Comparison of ENCODE assay signal across 9 cellular contexts in the genomic region with DNA sequence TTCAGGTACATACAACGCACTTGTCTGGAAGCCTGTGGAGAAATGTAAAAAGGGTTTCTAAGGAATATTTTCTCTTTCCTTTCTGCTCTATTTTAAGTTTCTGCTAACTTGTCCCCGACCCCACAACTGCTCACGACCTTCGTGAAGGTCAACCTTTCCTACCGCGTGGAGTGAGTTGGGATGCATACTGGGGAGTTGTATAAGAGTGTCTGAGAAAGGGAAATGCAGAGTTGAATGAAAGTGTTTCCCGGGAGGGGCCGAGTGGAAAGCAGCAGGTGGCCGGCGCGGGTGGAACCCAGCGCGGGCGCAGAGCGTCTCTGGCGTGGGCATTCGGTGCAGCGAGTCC. TPM values are rescaled to one million over a fixed set of nuclear protein-coding genes. Genes with fewer than 3 reads are reported as not detected.
DNase-seq lines count a peak whose midpoint lies in the region; ATAC-seq and TF ChIP-seq lines count a peak whose summit lies in the region.
"Had no signal": no experiment of that assay in that cellular context is flagged by ENCODE, and none has a peak within 500 bp of the region (broad histone marks: within the 10 kb centered on the region; RNA-seq: fewer than 3 reads in every experiment).

No MANE protein-coding gene starts in this region.

- peaks cover 27% of the 10 kb centered on the region for H3K4me1 Mint-ChIP-seq in activated CD8-positive, alpha-beta memory T cell treated with anti-CD3 and anti-CD28 coated beads, Interleukin-2, amount 10 ng/mL, durations not matched to agents 7 days and 5 days

- H4K20me1 ChIP-seq in mammary epithelial cell (ENCODE audit: insufficient read depth, low read length): no peaks in the 10 kb centered on the region

- H3K9ac ChIP-seq in mammary epithelial cell (ENCODE audit: insufficient read depth, low read length): no peak overlapping the region

- peak overlapping the region; percentile 73 for H3K4me3 Mint-ChIP-seq in activated CD8-positive, alpha-beta memory T cell treated with anti-CD3 and anti-CD28 coated beads, Interleukin-2, amount 10 ng/mL, durations not matched to agents 7 days and 5 days

- dilution Hi-C loops in mammary epithelial cell (cut with HindIII; ENCODE audit: low sequenced_read_pairs): no loop called here

- BruUV-seq in mammary epithelial cell (replicated peaks; lab: Mats Ljungman, UMichigan): no TSS peak

- DNase-seq in activated CD8-positive, alpha-beta memory T cell treated with anti-CD3 and anti-CD28 coated beads, Interleukin-2, amount 10 ng/mL, durations not matched to agents 7 days and 5 days: no peak
- DNase-seq in activated CD8-positive, alpha-beta memory T cell treated with anti-CD3 and anti-CD28 coated beads, Interleukin-2, amount 50 U/mL, for 4 hours: no peak
- DNase-seq in mammary epithelial cell (no peak), lung (ENCODE audit: low spot score) (no peak), thoracic aorta (ENCODE audit: low spot score) (no peak), NCI-H2081 (lab: John Stamatoyannopoulos, UW) (no peak), NCI-H128 (lab: John Stamatoyannopoulos, UW; ENCODE audit: unreplicated experiment) (no peak)
- DNase-seq: NCI-H2171 treated with DMSO at 0.1 percent for 48 hours had no signal

- H3K36me3 Mint-ChIP-seq in activated CD8-positive, alpha-beta memory T cell treated with anti-CD3 and anti-CD28 coated beads, Interleukin-2, amount 10 ng/mL, durations not matched to agents 7 days and 5 days: no peaks in the 10 kb centered on the region

- H3K4me1 ChIP-seq in mammary epithelial cell (ENCODE audit: insufficient read depth, low read length): peaks cover 7% of the 10 kb centered on the region
- H3K4me1 ChIP-seq in lung (ENCODE audit: control insufficient read depth in 2 of 2, insufficient read depth in 2 of 2, low read length in 2 of 2): peaks cover 0 to 11% of the 10 kb centered on the region in 2 donors
- H3K4me1 ChIP-seq in thoracic aorta (ENCODE audit: control insufficient read depth in 1 of 2, low read depth in 2 of 2): peaks cover 0 to 11% of the 10 kb centered on the region in 2 donors

- CTCF ChIA-PET in activated CD8-positive, alpha-beta memory T cell treated with anti-CD3 and anti-CD28 coated beads, Interleukin-2, amount 10 ng/mL, durations not matched to agents 7 days and 5 days (lab: Charles Lee): no interaction called here
- CTCF ChIA-PET in mammary epithelial cell (lab: Charles Lee; ENCODE audit: low non-redundant PET): no interaction called here

- H2AFZ ChIP-seq in mammary epithelial cell (ENCODE audit: low read depth, low read length): peak overlapping the region; percentile 55

- TF ChIP-seq CTCF in mammary epithelial cell (conservative IDR thresholded peaks at IDR 0.05 in 1 of 2, IDR thresholded peaks at IDR 0.05 in 1 of 2; ENCODE audit: extremely low read depth in 1 of 2, insufficient read depth in 1 of 2, low read depth in 1 of 2, low read length in 2 of 2) (no peak), lung (IDR thresholded peaks at IDR 0.05; ENCODE audit: control extremely low read depth, extremely low read depth) (no peak), thoracic aorta (IDR thresholded peaks at IDR 0.05) (no peak)

- no peaks in the 10 kb centered on the region for H3K36me3 ChIP-seq in mammary epithelial cell (ENCODE audit: insufficient read depth, low read length)
- H3K36me3 ChIP-seq in lung (ENCODE audit: control insufficient read depth in 2 of 2, insufficient read depth in 2 of 2, low read length in 2 of 2): no peaks in the 10 kb centered on the region
- H3K36me3 ChIP-seq in thoracic aorta: no peaks in the 10 kb centered on the region

- in situ Hi-C loops in mammary epithelial cell (cut with MboI; ENCODE audit: low sequenced_read_pairs in 2 of 2): no loop called here

- H3K4me3 ChIP-seq in mammary epithelial cell (replicated peaks in 1 of 3; ENCODE audit: insufficient read depth in 1 of 3, low read depth in 2 of 3, low read length in 3 of 3): peak overlapping the region in 2 of 3 experiments; percentile 39 to 42
- H3K4me3 ChIP-seq in lung: peak overlapping the region; percentile 22
- peak overlapping the region; percentile 66 for H3K4me3 ChIP-seq in thoracic aorta

- H3K9me3 ChIP-seq in mammary epithelial cell (replicated peaks; ENCODE audit: insufficient read depth, low read length) (no peaks in the 10 kb centered on the region), lung (ENCODE audit: control insufficient read depth in 2 of 2, insufficient read depth in 1 of 2, low read length in 1 of 2) (peaks cover 0 to 5% of the 10 kb centered on the region in 2 donors), thoracic aorta (no peaks in the 10 kb centered on the region)

- H3K27me3 Mint-ChIP-seq in activated CD8-positive, alpha-beta memory T cell treated with anti-CD3 and anti-CD28 coated beads, Interleukin-2, amount 10 ng/mL, durations not matched to agents 7 days and 5 days: peaks cover 57% of the 10 kb centered on the region

- H3K27ac Mint-ChIP-seq in activated CD8-positive, alpha-beta memory T cell treated with anti-CD3 and anti-CD28 coated beads, Interleukin-2, amount 10 ng/mL, durations not matched to agents 7 days and 5 days: no peak overlapping the region

- intact Hi-C loops in mammary epithelial cell (cut with micrococcal nuclease): no loop called here

- ATAC-seq in activated CD8-positive, alpha-beta memory T cell treated with anti-CD3 and anti-CD28 coated beads, Interleukin-2, amount 10 ng/mL, durations not matched to agents 7 days and 5 days: no peak
- no peak for ATAC-seq in lung (ENCODE audit: insufficient read depth, low FRiP score)
- ATAC-seq in thoracic aorta (ENCODE audit: insufficient number of reproducible peaks, low FRiP score, low read depth): no peak
- ATAC-seq in HG03521 (IDR thresholded peaks at IDR 0.05; ENCODE audit: unreplicated experiment): no peak

- WGBS in mammary epithelial cell (ENCODE audit: low coverage, missing lambda C conversion rate): 27% methylated on average over 7 of the region's 18 CpGs
- 4 to 6% methylated on average over 18 of the region's 18 CpGs for WGBS in lung, 2 donors

- H3K27me3 ChIP-seq in mammary epithelial cell (ENCODE audit: insufficient read depth, low read length) (peaks cover 15% of the 10 kb centered on the region), lung (ENCODE audit: control insufficient read depth, insufficient read depth) (peaks cover 7% of the 10 kb centered on the region), thoracic aorta (replicated peaks; ENCODE audit: insufficient read depth) (no peaks in the 10 kb centered on the region)

- no peaks in the 10 kb centered on the region for H3K9me3 Mint-ChIP-seq in activated CD8-positive, alpha-beta memory T cell treated with anti-CD3 and anti-CD28 coated beads, Interleukin-2, amount 10 ng/mL, durations not matched to agents 7 days and 5 days (ENCODE audit: low read depth)

- peak overlapping the region; percentile 89 for H3K4me2 ChIP-seq in mammary epithelial cell (ENCODE audit: insufficient read depth, low read depth, low read length)

- H3K79me2 ChIP-seq in mammary epithelial cell (ENCODE audit: insufficient read depth, low read length): no peaks in the 10 kb centered on the region

- H3K27ac ChIP-seq in mammary epithelial cell (ENCODE audit: insufficient read depth, low read depth, low read length) (no peak overlapping the region), lung (ENCODE audit: low read depth in 1 of 2, low read length in 1 of 2) (no peak overlapping the region), thoracic aorta (no peak overlapping the region)

RNA-seq across cellular contexts. Expression of gene ACBD5, which starts 17.9 kb away (rescaled TPM):
- 10 to 100 TPM; 24.2 to 24.5 TPM for total RNA-seq in activated CD8-positive, alpha-beta memory T cell treated with anti-CD3 and anti-CD28 coated beads, Interleukin-2, amount 10 ng/mL, durations not matched to agents 7 days and 5 days
- total RNA-seq in mammary epithelial cell (10 to 100 TPM; 18.8 to 21.5 TPM), lung (10 to 100 TPM; 20.7 to 25.3 TPM), thoracic aorta (10 to 100 TPM; 11.1 to 16.8 TPM)
- polyA plus RNA-seq in mammary epithelial cell (7.5 TPM), lung (10 to 100 TPM; 10.4 to 13.8 TPM)
- 10.9 TPM for polyA minus RNA-seq in mammary epithelial cell
